In genomic region chrX:45385767-45386166, GRCh38 we compare ENCODE assay signal across 32 cellular contexts.
DNase-seq lines count a peak whose midpoint lies in the region; ATAC-seq, FAIRE-seq and TF ChIP-seq lines count a peak whose summit lies in the region.
"Had no signal": no experiment of that assay in that cellular context is flagged by ENCODE, and none has a peak within 500 bp of the region (broad histone marks: within the 10 kb centered on the region; RNA-seq: fewer than 3 reads in every experiment).

No MANE protein-coding gene starts in this region.

- H2AFZ ChIP-seq in mesenchymal stem cell (ENCODE audit: low read depth, low read length) (no peak overlapping the region), mammary epithelial cell (ENCODE audit: low read depth, low read length) (no peak overlapping the region)
- H2AFZ ChIP-seq: PC-9 had no signal

- H3K9ac ChIP-seq in mesenchymal stem cell (ENCODE audit: low read length) (peak overlapping the region; percentile 28), mammary epithelial cell (ENCODE audit: insufficient read depth, low read length) (no peak overlapping the region)

- no TSS peak for BruUV-seq in mammary epithelial cell (replicated peaks; lab: Mats Ljungman, UMichigan)

- ATAC-seq in heart right ventricle: no peak
- ATAC-seq: CD8-positive, alpha-beta T cell; gastroesophageal sphincter; left colon; Right ventricle myocardium inferior; stimulated activated naive B cell treated with anti-CD40 and anti-IgM and Interleukin-4, amounts not matched to agents 10 μg/mL and 1 μg/mL and 100 μg/mL, for 72 hours; upper lobe of right lung had no signal

- H3K23ac ChIP-seq in mesenchymal stem cell (ENCODE audit: low read length in 2 of 2): no peak overlapping the region

- H3K27me3 ChIP-seq in mesenchymal stem cell (ENCODE audit: control insufficient read depth in 1 of 2, insufficient read depth in 1 of 2, low read length in 2 of 2) (peaks cover 0 to 18% of the 10 kb centered on the region in 2 experiments), heart right ventricle (peaks cover 0 to 10% (median 0%) of the 10 kb centered on the region in 7 donors), mammary epithelial cell (ENCODE audit: insufficient read depth, low read length) (peaks cover 3% of the 10 kb centered on the region)
- H3K27me3 ChIP-seq: gastroesophageal sphincter, suprapubic skin, upper lobe of right lung had no signal

- H2BK15ac ChIP-seq in mesenchymal stem cell (ENCODE audit: low read depth, poor library complexity, severe bottlenecking): no peak overlapping the region

- no peaks in the 10 kb centered on the region for H4K20me1 ChIP-seq in mammary epithelial cell (ENCODE audit: insufficient read depth, low read length)

- intact Hi-C loops in heart right ventricle (cut with DNase I) (no loop called here), mammary epithelial cell (cut with micrococcal nuclease) (no loop called here)

- H2AK5ac ChIP-seq in mesenchymal stem cell (ENCODE audit: low read length, severe bottlenecking): no peak overlapping the region

- H3K4me2 ChIP-seq in mesenchymal stem cell (ENCODE audit: low read length, poor library complexity, severe bottlenecking) (no peak overlapping the region), mammary epithelial cell (ENCODE audit: insufficient read depth, low read depth, low read length) (no peak overlapping the region)
- H3K4me2 ChIP-seq: PC-9 had no signal

- no peak overlapping the region for H3K18ac ChIP-seq in mesenchymal stem cell (ENCODE audit: low read depth in 1 of 2, low read length in 2 of 2)

- H3K9me3 ChIP-seq in mesenchymal stem cell (ENCODE audit: control insufficient read depth, low read length): peaks cover 47% of the 10 kb centered on the region
- H3K9me3 ChIP-seq in heart right ventricle: peaks cover 0 to 32% (median 0%) of the 10 kb centered on the region in 11 donors
- no peaks in the 10 kb centered on the region for H3K9me3 ChIP-seq in mammary epithelial cell (replicated peaks; ENCODE audit: insufficient read depth, low read length)
- H3K9me3 ChIP-seq: gastroesophageal sphincter, suprapubic skin, upper lobe of right lung had no signal

- no peaks in the 10 kb centered on the region for H3K79me1 ChIP-seq in mesenchymal stem cell (replicated peaks; ENCODE audit: low read length, poor library complexity, severe bottlenecking)

- H2BK12ac ChIP-seq in mesenchymal stem cell (ENCODE audit: low read length in 2 of 2): no peak overlapping the region

- H2BK5ac ChIP-seq in mesenchymal stem cell (ENCODE audit: low read depth, low read length, poor library complexity, severe bottlenecking): no peak overlapping the region

- H3K36me3 ChIP-seq in mesenchymal stem cell (ENCODE audit: control insufficient read depth in 1 of 2, insufficient read depth in 2 of 2, low read depth in 1 of 2, low read length in 2 of 2): no peaks in the 10 kb centered on the region
- H3K36me3 ChIP-seq in heart right ventricle: no peaks in the 10 kb centered on the region
- no peaks in the 10 kb centered on the region for H3K36me3 ChIP-seq in mammary epithelial cell (ENCODE audit: insufficient read depth, low read length)
- H3K36me3 ChIP-seq: gastroesophageal sphincter, suprapubic skin, upper lobe of right lung had no signal

- TF ChIP-seq CTCF in AG10803 (conservative IDR thresholded peaks at IDR 0.05; ENCODE audit: low read length) (no peak), heart right ventricle (IDR thresholded peaks at IDR 0.05) (no peak), mammary epithelial cell (conservative IDR thresholded peaks at IDR 0.05 in 1 of 2, IDR thresholded peaks at IDR 0.05 in 1 of 2; ENCODE audit: extremely low read depth in 1 of 2, insufficient read depth in 1 of 2, low read depth in 1 of 2, low read length in 2 of 2) (no peak)

- dilution Hi-C loops in mammary epithelial cell (cut with HindIII; ENCODE audit: low sequenced_read_pairs): no loop called here

- H3K79me2 ChIP-seq in mammary epithelial cell (ENCODE audit: insufficient read depth, low read length): no peaks in the 10 kb centered on the region

- CTCF ChIA-PET in mammary epithelial cell (lab: Charles Lee; ENCODE audit: low non-redundant PET): no interaction called here

- no peak overlapping the region for H4K91ac ChIP-seq in mesenchymal stem cell (ENCODE audit: low read length)

- in situ Hi-C loops in mammary epithelial cell (cut with MboI; ENCODE audit: low sequenced_read_pairs in 2 of 2): no loop called here

- no peak overlapping the region for H3K4ac ChIP-seq in mesenchymal stem cell (ENCODE audit: low read depth in 1 of 2, low read length in 2 of 2)

- DNase-seq in AG10803 (ENCODE audit: low read depth) (peak; percentile 65), HS-5 (ENCODE audit: low read depth) (peak; percentile 10), mesenchymal stem cell (no peak), NCI-H526 treated with DMSO at 0.1 percent for 48 hours (lab: John Stamatoyannopoulos, UW) (no peak), heart right ventricle (no peak), mammary epithelial cell (no peak), HK-2 (ENCODE audit: unreplicated experiment) (no peak)
- DNase-seq: activated CD4-positive, alpha-beta T cell treated with anti-CD3 and anti-CD28 coated beads, Interleukin-2, amount 50 U/mL, for 48 hours; activated CD4-positive, CD25-positive, alpha-beta regulatory T cell treated with anti-CD3 and anti-CD28 coated beads, Interleukin-2, amount 50 U/mL, for 72 hours; activated gamma-delta T cell treated with Interleukin-2 at 50 U/mL for 16 hours; activated naive CD8-positive, alpha-beta T cell treated with anti-CD3 and anti-CD28 coated beads, Interleukin-2, amount 10 ng/mL, durations not matched to agents 7 days and 5 days; activated T-cell treated with anti-CD3 and anti-CD28 coated beads, Interleukin-2, amount 50 U/mL, for 48 hours; caudate nucleus; CD8-positive, alpha-beta T cell; DMS 273 treated with DMSO at 0.1 percent for 48 hours; erythroblast; hypothalamus; immature natural killer cell; left colon; NCI-H1436 treated with DMSO at 0.1 percent for 48 hours; NCI-H2081 treated with DMSO at 0.1 percent for 48 hours; NCI-H2227 treated with DMSO at 0.1 percent for 48 hours; NCI-H526; nephron progenitor cell; PC-9; stimulated activated naive B cell treated with anti-CD40 and anti-IgM and Interleukin-4, amounts not matched to agents 10 μg/mL and 1 μg/mL and 100 μg/mL, for 72 hours; upper lobe of right lung had no signal

- no peak overlapping the region for H3K14ac ChIP-seq in mesenchymal stem cell (ENCODE audit: low read length in 2 of 2)

- H3K4me1 ChIP-seq in mesenchymal stem cell (ENCODE audit: control insufficient read depth, insufficient read depth, low read depth, low read length) (no peaks in the 10 kb centered on the region), heart right ventricle (no peaks in the 10 kb centered on the region), mammary epithelial cell (ENCODE audit: insufficient read depth, low read length) (no peaks in the 10 kb centered on the region)
- H3K4me1 ChIP-seq: gastroesophageal sphincter, suprapubic skin, upper lobe of right lung had no signal

- WGBS in mesenchymal stem cell: no CpG with 5 or more reads among the region's 2 CpGs
- WGBS in heart right ventricle, 2 donors: 94 to 97% methylated on average over 2 of the region's 2 CpGs
- 70% methylated on average over 2 of the region's 2 CpGs for WGBS in mammary epithelial cell (ENCODE audit: low coverage, missing lambda C conversion rate)

- peak; percentile 41 for FAIRE-seq in colon (lab: Jason Lieb, UNC)

- H4K8ac ChIP-seq in mesenchymal stem cell (ENCODE audit: low read length): no peak overlapping the region

- H3K27ac ChIP-seq in mesenchymal stem cell (ENCODE audit: low read length, poor library complexity, severe bottlenecking) (no peak overlapping the region), heart right ventricle (no peak overlapping the region), mammary epithelial cell (ENCODE audit: insufficient read depth, low read depth, low read length) (no peak overlapping the region)
- H3K27ac ChIP-seq: gastroesophageal sphincter, PC-9, skin epidermis, suprapubic skin, upper lobe of right lung had no signal

- no peak overlapping the region for H3K4me3 ChIP-seq in AG10803 (ENCODE audit: low read length)
- H3K4me3 ChIP-seq in mesenchymal stem cell (ENCODE audit: insufficient read depth in 1 of 2, low read depth in 1 of 2, low read length in 2 of 2): no peak overlapping the region
- H3K4me3 ChIP-seq in heart right ventricle: no peak overlapping the region
- no peak overlapping the region for H3K4me3 ChIP-seq in mammary epithelial cell (replicated peaks in 1 of 3; ENCODE audit: insufficient read depth in 1 of 3, low read depth in 2 of 3, low read length in 3 of 3)
- H3K4me3 ChIP-seq: gastroesophageal sphincter, PC-9, skin epidermis, suprapubic skin, upper lobe of right lung had no signal

- no peak overlapping the region for H2BK120ac ChIP-seq in mesenchymal stem cell (ENCODE audit: low read depth, low read length)

Comparison
In these comparisons a context has a peak if more than half of its experiments do, and no peak if none do; other contexts are left out.
1. DNase-seq: peak in AG10803 (single experiment) and HS-5 (single experiment); none in mesenchymal stem cell (single experiment), NCI-H526 treated with DMSO at 0.1 percent for 48 hours (single experiment), heart right ventricle (0 of 2), mammary epithelial cell (single experiment) and HK-2 (single experiment).